ENCODE assay signal across 39 cellular contexts in genomic region chr19:39659791-39660190, GRCh38. TPM values are rescaled to one million over a fixed set of nuclear protein-coding genes. Genes with fewer than 3 reads are reported as not detected.
"Had no signal": no experiment of that assay in that cellular context is flagged by ENCODE, and none has a peak within 500 bp of the region (broad histone marks: within the 10 kb centered on the region; RNA-seq: fewer than 3 reads in every experiment).

No MANE protein-coding gene starts in this region.

- ATAC-seq: activated CD4-positive, alpha-beta T cell treated with anti-CD3 and anti-CD28 coated beads for 36 hours; activated CD8-positive, alpha-beta memory T cell treated with anti-CD3 and anti-CD28 coated beads, Interleukin-2, amount 10 ng/mL, durations not matched to agents 7 days and 5 days; activated CD8-positive, alpha-beta T cell treated with anti-CD3 and anti-CD28 coated beads, Interleukin-2, amount 10 ng/mL, durations not matched to agents 7 days and 5 days; body of pancreas; gastroesophageal sphincter; T-helper 17 cell had no signal

- H3K36me3 ChIP-seq: cardiac muscle cell, colonic mucosa, esophagus squamous epithelium, gastroesophageal sphincter had no signal

- H3K9me3 Mint-ChIP-seq: activated CD4-positive, alpha-beta memory T cell treated with anti-CD3 and anti-CD28 coated beads for 36 hours; activated T-helper 1 cell treated with anti-CD3 and anti-CD28 coated beads, Interleukin-12 subunit alpha, Interleukin-12 subunit beta, Interleukin-2, Interleukin-4 antibody, amounts not matched to agents 30 ng/mL and 10 ng/mL and 1 ng/mL, durations not matched to agents 14 hours and 24 hours and 36 hours; T-helper 2 cell treated with Interferon-gamma antibody and Interleukin-4, amounts not matched to agents 5 μg/mL and 100 μg/mL, for 36 hours had no signal

- DNase-seq: activated CD4-positive, alpha-beta memory T cell treated with anti-CD3 and anti-CD28 coated beads for 36 hours; activated CD4-positive, alpha-beta T cell treated with anti-CD3 and anti-CD28 coated beads for 36 hours; activated CD4-positive, CD25-positive, alpha-beta regulatory T cell; activated CD4-positive, CD25-positive, alpha-beta regulatory T cell treated with anti-CD3 and anti-CD28 coated beads, Interleukin-2, amount 50 U/mL, for 72 hours; activated CD8-positive, alpha-beta memory T cell treated with anti-CD3 and anti-CD28 coated beads, Interleukin-2, amount 10 ng/mL, durations not matched to agents 7 days and 5 days; activated CD8-positive, alpha-beta memory T cell treated with anti-CD3 and anti-CD28 coated beads, Interleukin-2, amount 50 U/mL, for 4 hours; activated CD8-positive, alpha-beta T cell treated with anti-CD3 and anti-CD28 coated beads, Interleukin-2, amount 10 ng/mL, durations not matched to agents 7 days and 5 days; activated gamma-delta T cell; activated naive CD4-positive, alpha-beta T cell; activated naive CD4-positive, alpha-beta T cell treated with anti-CD3 and anti-CD28 coated beads, Interleukin-2, amount 50 U/mL, for 16 hours; activated T-cell treated with anti-CD3 and anti-CD28 coated beads, Interleukin-2, amount 50 U/mL, for 1 hour; activated T-cell treated with anti-CD3 and anti-CD28 coated beads, Interleukin-2, amount 50 U/mL, for 48 hours; amniotic stem cell; anterior cingulate cortex; body of pancreas; central memory CD4-positive, alpha-beta T cell; cerebellar nuclear complex; colonic mucosa; effector CD8-positive, alpha-beta T cell; esophagus squamous epithelium; foreskin melanocyte; head of caudate nucleus; T-helper 1 cell; T-helper 17 cell; T1000 had no signal

- H3K27ac Mint-ChIP-seq: activated CD4-positive, alpha-beta memory T cell treated with anti-CD3 and anti-CD28 coated beads for 36 hours; activated CD4-positive, alpha-beta T cell treated with anti-CD3 and anti-CD28 coated beads for 36 hours; activated CD4-positive, alpha-beta T cell treated with anti-CD3 and anti-CD28 coated beads, Interleukin-2, amount 10 ng/mL, durations not matched to agents 24 days and 14 days; activated CD8-positive, alpha-beta memory T cell treated with anti-CD3 and anti-CD28 coated beads, Interleukin-2, amount 10 ng/mL, durations not matched to agents 7 days and 5 days; activated CD8-positive, alpha-beta T cell treated with anti-CD3 and anti-CD28 coated beads, Interleukin-2, amount 10 ng/mL, durations not matched to agents 7 days and 5 days; activated naive CD8-positive, alpha-beta T cell; activated T-helper 1 cell treated with anti-CD3 and anti-CD28 coated beads, Interleukin-12 subunit alpha, Interleukin-12 subunit beta, Interleukin-2, Interleukin-4 antibody, amounts not matched to agents 30 ng/mL and 10 ng/mL and 1 ng/mL, durations not matched to agents 14 hours and 24 hours and 36 hours; T-helper 17 cell; T-helper 2 cell treated with Interferon-gamma antibody and Interleukin-4, amounts not matched to agents 5 μg/mL and 100 μg/mL, for 36 hours had no signal

- H3K36me3 Mint-ChIP-seq: activated CD4-positive, alpha-beta memory T cell treated with anti-CD3 and anti-CD28 coated beads for 36 hours; activated CD8-positive, alpha-beta memory T cell treated with anti-CD3 and anti-CD28 coated beads, Interleukin-2, amount 10 ng/mL, durations not matched to agents 7 days and 5 days; activated naive CD8-positive, alpha-beta T cell had no signal

- H3K27me3 ChIP-seq: body of pancreas, colonic mucosa had no signal

- H3K4me1 Mint-ChIP-seq: activated CD4-positive, alpha-beta T cell treated with anti-CD3 and anti-CD28 coated beads, Interleukin-2, amount 10 ng/mL, durations not matched to agents 24 days and 14 days; activated CD8-positive, alpha-beta memory T cell treated with anti-CD3 and anti-CD28 coated beads, Interleukin-2, amount 10 ng/mL, durations not matched to agents 7 days and 5 days had no signal

- H3K4me3 Mint-ChIP-seq: activated CD4-positive, alpha-beta memory T cell treated with anti-CD3 and anti-CD28 coated beads for 36 hours; activated CD4-positive, alpha-beta T cell treated with anti-CD3 and anti-CD28 coated beads for 36 hours; activated CD4-positive, alpha-beta T cell treated with anti-CD3 and anti-CD28 coated beads, Interleukin-2, amount 10 ng/mL, durations not matched to agents 24 days and 14 days; activated CD8-positive, alpha-beta memory T cell treated with anti-CD3 and anti-CD28 coated beads, Interleukin-2, amount 10 ng/mL, durations not matched to agents 7 days and 5 days; activated CD8-positive, alpha-beta T cell treated with anti-CD3 and anti-CD28 coated beads, Interleukin-2, amount 10 ng/mL, durations not matched to agents 7 days and 5 days; activated naive CD8-positive, alpha-beta T cell; activated T-helper 1 cell treated with anti-CD3 and anti-CD28 coated beads, Interleukin-12 subunit alpha, Interleukin-12 subunit beta, Interleukin-2, Interleukin-4 antibody, amounts not matched to agents 30 ng/mL and 10 ng/mL and 1 ng/mL, durations not matched to agents 14 hours and 24 hours and 36 hours; T-helper 17 cell; T-helper 2 cell treated with Interferon-gamma antibody and Interleukin-4, amounts not matched to agents 5 μg/mL and 100 μg/mL, for 36 hours had no signal

- H3K4me3 ChIP-seq: body of pancreas, cardiac muscle cell, colonic mucosa, esophagus squamous epithelium, gastroesophageal sphincter had no signal

- FAIRE-seq: endometrium, endothelial cell of umbilical vein had no signal

RNA-seq across cellular contexts. Expression of gene LGALS16, which starts 4.1 kb away (rescaled TPM):
- total RNA-seq: activated CD4-positive, alpha-beta memory T cell treated with anti-CD3 and anti-CD28 coated beads for 36 hours; activated CD4-positive, alpha-beta T cell treated with anti-CD3 and anti-CD28 coated beads for 36 hours; activated CD4-positive, alpha-beta T cell treated with anti-CD3 and anti-CD28 coated beads, Interleukin-2, amount 10 ng/mL, durations not matched to agents 24 days and 14 days; activated CD8-positive, alpha-beta memory T cell treated with anti-CD3 and anti-CD28 coated beads for 36 hours; activated CD8-positive, alpha-beta memory T cell treated with anti-CD3 and anti-CD28 coated beads, Interleukin-2, amount 10 ng/mL, durations not matched to agents 7 days and 5 days; activated CD8-positive, alpha-beta T cell treated with anti-CD3 and anti-CD28 coated beads, Interleukin-2, amount 10 ng/mL, durations not matched to agents 7 days and 5 days; activated T-helper 1 cell treated with anti-CD3 and anti-CD28 coated beads, Interleukin-12 subunit alpha, Interleukin-12 subunit beta, Interleukin-2, Interleukin-4 antibody, amounts not matched to agents 30 ng/mL and 10 ng/mL and 1 ng/mL, durations not matched to agents 14 hours and 24 hours and 36 hours; body of pancreas; cardiac muscle cell; colonic mucosa; dermis microvascular lymphatic vessel endothelial cell; endothelial cell of umbilical vein; esophagus squamous epithelium; fibroblast of lung; fibroblast of villous mesenchyme; gastroesophageal sphincter; T-helper 17 cell had no signal
- polyA plus RNA-seq: adipose tissue, cardiac muscle cell, endothelial cell of umbilical vein, esophagus, fibroblast of lung had no signal

RNA-seq across cellular contexts. Expression of gene LGALS14, which starts 44.5 kb away (rescaled TPM):
- total RNA-seq: activated CD4-positive, alpha-beta T cell treated with anti-CD3 and anti-CD28 coated beads, Interleukin-2, amount 10 ng/mL, durations not matched to agents 24 days and 14 days; activated CD8-positive, alpha-beta memory T cell treated with anti-CD3 and anti-CD28 coated beads for 36 hours; activated CD8-positive, alpha-beta T cell treated with anti-CD3 and anti-CD28 coated beads, Interleukin-2, amount 10 ng/mL, durations not matched to agents 7 days and 5 days; activated T-helper 1 cell treated with anti-CD3 and anti-CD28 coated beads, Interleukin-12 subunit alpha, Interleukin-12 subunit beta, Interleukin-2, Interleukin-4 antibody, amounts not matched to agents 30 ng/mL and 10 ng/mL and 1 ng/mL, durations not matched to agents 14 hours and 24 hours and 36 hours; body of pancreas; cardiac muscle cell; colonic mucosa; dermis microvascular lymphatic vessel endothelial cell; endothelial cell of umbilical vein; esophagus squamous epithelium; fibroblast of lung; fibroblast of villous mesenchyme; gastroesophageal sphincter; T-helper 17 cell had no signal
- polyA plus RNA-seq: adipose tissue, cardiac muscle cell, endothelial cell of umbilical vein, esophagus, fibroblast of lung had no signal

RNA-seq across cellular contexts. Expression of gene LGALS13, which starts 57.5 kb away (rescaled TPM):
- total RNA-seq: activated CD4-positive, alpha-beta memory T cell treated with anti-CD3 and anti-CD28 coated beads for 36 hours; activated CD4-positive, alpha-beta T cell treated with anti-CD3 and anti-CD28 coated beads for 36 hours; activated CD4-positive, alpha-beta T cell treated with anti-CD3 and anti-CD28 coated beads, Interleukin-2, amount 10 ng/mL, durations not matched to agents 24 days and 14 days; activated CD8-positive, alpha-beta memory T cell treated with anti-CD3 and anti-CD28 coated beads for 36 hours; activated CD8-positive, alpha-beta memory T cell treated with anti-CD3 and anti-CD28 coated beads, Interleukin-2, amount 10 ng/mL, durations not matched to agents 7 days and 5 days; activated CD8-positive, alpha-beta T cell treated with anti-CD3 and anti-CD28 coated beads, Interleukin-2, amount 10 ng/mL, durations not matched to agents 7 days and 5 days; activated T-helper 1 cell treated with anti-CD3 and anti-CD28 coated beads, Interleukin-12 subunit alpha, Interleukin-12 subunit beta, Interleukin-2, Interleukin-4 antibody, amounts not matched to agents 30 ng/mL and 10 ng/mL and 1 ng/mL, durations not matched to agents 14 hours and 24 hours and 36 hours; body of pancreas; cardiac muscle cell; colonic mucosa; dermis microvascular lymphatic vessel endothelial cell; endothelial cell of umbilical vein; esophagus squamous epithelium; fibroblast of lung; fibroblast of villous mesenchyme; gastroesophageal sphincter; T-helper 17 cell had no signal
- polyA plus RNA-seq: adipose tissue, cardiac muscle cell, endothelial cell of umbilical vein, esophagus, fibroblast of lung had no signal
